Comparison of ENCODE assay signal across 21 cellular contexts in the genomic region with DNA sequence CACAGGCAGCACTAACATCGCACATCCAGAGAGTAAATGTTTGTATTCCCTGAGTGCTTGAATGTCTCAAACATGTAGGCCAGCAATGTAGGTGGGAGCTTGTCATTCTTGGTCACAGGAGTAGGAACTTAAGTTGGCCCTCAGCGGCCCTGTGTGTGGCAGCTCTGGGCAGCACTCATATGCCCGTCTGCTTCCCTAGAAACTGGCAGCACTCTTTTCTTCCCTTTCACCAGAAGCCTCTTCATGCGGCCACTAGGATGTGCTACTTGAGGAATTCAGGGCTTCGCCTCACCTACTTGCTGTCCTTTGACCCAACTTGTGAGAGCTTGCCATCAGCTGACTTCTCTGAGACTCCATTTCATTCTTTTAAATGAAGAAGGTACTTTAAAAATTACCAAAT.
DNase-seq lines count a peak whose midpoint lies in the region; ATAC-seq and TF ChIP-seq lines count a peak whose summit lies in the region.
"Had no signal": no experiment of that assay in that cellular context is flagged by ENCODE, and none has a peak within 500 bp of the region (broad histone marks: within the 10 kb centered on the region; RNA-seq: fewer than 3 reads in every experiment).

No MANE protein-coding gene starts in this region.

- H2AFZ ChIP-seq in HCT116 (ENCODE audit: low read depth, low read length, poor library complexity, severe bottlenecking) (no peak overlapping the region), neuronal stem cell (ENCODE audit: low read length) (no peak overlapping the region)

- no peaks in the 10 kb centered on the region for H3K79me1 ChIP-seq in neuronal stem cell (ENCODE audit: low read depth, low read length)

- TF ChIP-seq POLR2A in HCT116 (IDR thresholded peaks at IDR 0.05; ENCODE audit: borderline replicate concordance, extremely low read depth, insufficient read depth, insufficient read length): no peak

- ATAC-seq in HCT116: 0 out of 2 replicates have a peak, but pooled peaks have one; percentile 30
- ATAC-seq in activated CD8-positive, alpha-beta memory T cell treated with anti-CD3 and anti-CD28 coated beads, Interleukin-2, amount 10 ng/mL, durations not matched to agents 7 days and 5 days: no peak

- no peak overlapping the region for H2AK5ac ChIP-seq in neuronal stem cell (ENCODE audit: low read depth, low read length)

- H3K9me2 ChIP-seq in HCT116 (ENCODE audit: insufficient read depth): no peaks in the 10 kb centered on the region

- no peak overlapping the region for H2BK5ac ChIP-seq in neuronal stem cell (ENCODE audit: low read length)

- H3K18ac ChIP-seq in neuronal stem cell (ENCODE audit: low read length): no peak overlapping the region

- intact Hi-C loops in HCT116 (cut with micrococcal nuclease): no loop called here
- intact Hi-C loops in A673 (cut with micrococcal nuclease; ENCODE audit: unreplicated experiment): no loop called here

- no peak overlapping the region for H2BK15ac ChIP-seq in neuronal stem cell (ENCODE audit: low read length)

- TF ChIP-seq CTCF in HCT116 (IDR thresholded peaks at IDR 0.05 in 2 of 3, conservative IDR thresholded peaks at IDR 0.05 in 1 of 3; ENCODE audit: borderline replicate concordance in 1 of 3, insufficient read depth in 1 of 3, low read depth in 2 of 3, low read length in 2 of 3): 0 out of 6 replicates have a peak, but pooled peaks of 1 of the 3 experiments have one; percentile 9
- TF ChIP-seq CTCF in brain microvascular endothelial cell (IDR thresholded peaks at IDR 0.05; ENCODE audit: low read depth, low read length, missing control alignments): peak; percentile 7
- no peak for TF ChIP-seq CTCF in A673 (conservative IDR thresholded peaks at IDR 0.05; ENCODE audit: low read depth, low read length)

- H3K4me2 ChIP-seq in HCT116 (ENCODE audit: low read length) (no peak overlapping the region), neuronal stem cell (ENCODE audit: insufficient read depth, low read length, poor library complexity, severe bottlenecking) (no peak overlapping the region)
- H3K4me2 ChIP-seq: BLaER1 treated with 17β-estradiol and CSF1 and Interleukin-3, amounts not matched to agents 10 nM and 100 nM had no signal

- no peak overlapping the region for H2BK120ac ChIP-seq in neuronal stem cell (ENCODE audit: low read depth, low read length)

- no peak overlapping the region for H2BK12ac ChIP-seq in neuronal stem cell (ENCODE audit: low read length)

- H3K4me3 Mint-ChIP-seq in activated CD8-positive, alpha-beta memory T cell treated with anti-CD3 and anti-CD28 coated beads, Interleukin-2, amount 10 ng/mL, durations not matched to agents 7 days and 5 days: no peak overlapping the region
- H3K4me3 Mint-ChIP-seq: CD4-positive, alpha-beta memory T cell had no signal

- CTCF ChIA-PET in HCT116 (lab: Charles Lee): no interaction called here
- CTCF ChIA-PET in activated CD8-positive, alpha-beta memory T cell treated with anti-CD3 and anti-CD28 coated beads, Interleukin-2, amount 10 ng/mL, durations not matched to agents 7 days and 5 days (lab: Charles Lee): no interaction called here
- CTCF ChIA-PET in A673 (lab: Charles Lee): no interaction called here

- H3K4me1 Mint-ChIP-seq in activated CD8-positive, alpha-beta memory T cell treated with anti-CD3 and anti-CD28 coated beads, Interleukin-2, amount 10 ng/mL, durations not matched to agents 7 days and 5 days: peaks cover 3% of the 10 kb centered on the region
- H3K4me1 Mint-ChIP-seq: CD4-positive, alpha-beta memory T cell had no signal

- H4K91ac ChIP-seq in neuronal stem cell (ENCODE audit: low read depth, low read length, poor library complexity): no peak overlapping the region

- H3K79me2 ChIP-seq in HCT116 (ENCODE audit: insufficient read depth, low read length): no peaks in the 10 kb centered on the region

- H3K9ac ChIP-seq in HCT116 (ENCODE audit: low read length) (no peak overlapping the region), neuronal stem cell (ENCODE audit: low read depth, low read length, poor library complexity) (no peak overlapping the region)
- H3K9ac ChIP-seq: BLaER1 treated with 17β-estradiol and CSF1 and Interleukin-3, amounts not matched to agents 10 nM and 100 nM had no signal

- H3K14ac ChIP-seq in neuronal stem cell (ENCODE audit: low read length): peak overlapping the region; percentile 77

- H4K20me1 ChIP-seq in HCT116 (ENCODE audit: insufficient read depth): no peaks in the 10 kb centered on the region
- H4K20me1 ChIP-seq: BLaER1 treated with 17β-estradiol and CSF1 and Interleukin-3, amounts not matched to agents 10 nM and 100 nM had no signal

- H3K27me3 ChIP-seq in HCT116 (ENCODE audit: insufficient read depth, low read length): no peaks in the 10 kb centered on the region
- H3K27me3 ChIP-seq in brain microvascular endothelial cell (replicated peaks): no peaks in the 10 kb centered on the region
- H3K27me3 ChIP-seq in neuronal stem cell (ENCODE audit: control insufficient read depth in 3 of 3, insufficient read depth in 3 of 3, low read depth in 1 of 3, low read length in 3 of 3): no peaks in the 10 kb centered on the region
- no peaks in the 10 kb centered on the region for H3K27me3 ChIP-seq in A673 (replicated peaks; ENCODE audit: insufficient read depth, low read depth, low read length, poor library complexity)
- H3K27me3 ChIP-seq: BLaER1 treated with 17β-estradiol and CSF1 and Interleukin-3, amounts not matched to agents 10 nM and 100 nM; SJCRH30 had no signal

- H4K8ac ChIP-seq in neuronal stem cell (ENCODE audit: low read depth, low read length): no peak overlapping the region

- no peak overlapping the region for H3K4ac ChIP-seq in neuronal stem cell (ENCODE audit: low read length)

- H3K27ac ChIP-seq in HCT116 (ENCODE audit: low read depth, low read length) (no peak overlapping the region), brain microvascular endothelial cell (no peak overlapping the region), neuronal stem cell (replicated peaks; ENCODE audit: low read length) (no peak overlapping the region), A673 (ENCODE audit: low read depth, low read length, poor library complexity, severe bottlenecking) (no peak overlapping the region)
- H3K27ac ChIP-seq: BLaER1 treated with 17β-estradiol and CSF1 and Interleukin-3, amounts not matched to agents 10 nM and 100 nM; HL-60; SJCRH30 had no signal

- H3K27me3 Mint-ChIP-seq in activated CD8-positive, alpha-beta memory T cell treated with anti-CD3 and anti-CD28 coated beads, Interleukin-2, amount 10 ng/mL, durations not matched to agents 7 days and 5 days: no peaks in the 10 kb centered on the region
- H3K27me3 Mint-ChIP-seq: CD4-positive, alpha-beta memory T cell had no signal

- no peaks in the 10 kb centered on the region for H3K36me3 ChIP-seq in HCT116 (ENCODE audit: control insufficient read depth in 1 of 2, insufficient read depth in 2 of 2, low read length in 2 of 2)
- H3K36me3 ChIP-seq in brain microvascular endothelial cell (replicated peaks): no peaks in the 10 kb centered on the region
- no peaks in the 10 kb centered on the region for H3K36me3 ChIP-seq in neuronal stem cell (replicated peaks in 1 of 2; ENCODE audit: control insufficient read depth in 2 of 2, insufficient read depth in 2 of 2, low read length in 2 of 2)
- H3K36me3 ChIP-seq in A673 (ENCODE audit: insufficient read depth, low read length, poor library complexity, severe bottlenecking): no peaks in the 10 kb centered on the region
- H3K36me3 ChIP-seq: BLaER1 treated with 17β-estradiol and CSF1 and Interleukin-3, amounts not matched to agents 10 nM and 100 nM; SJCRH30 had no signal

- RAD21 ChIA-PET in HCT116 (lab: Charles Lee; ENCODE audit: low non-redundant PET in 1 of 2, low total read pairs in 2 of 2, uncharacterized antibody in 2 of 2, unreplicated experiment in 2 of 2): no interaction called here

- no CpG with 5 or more reads among the region's 5 CpGs for WGBS in neuronal stem cell (ENCODE audit: extremely low coverage in 2 of 2, insufficient read length in 2 of 2, insufficient replicate concordance in 1 of 2), 2 donors

- POLR2A ChIA-PET in HCT116 (lab: Charles Lee) (no interaction called here), A673 (lab: Charles Lee; ENCODE audit: low non-redundant PET) (no interaction called here)

- TF ChIP-seq RAD21 in HCT116 (IDR thresholded peaks at IDR 0.05; ENCODE audit: low read depth): no peak

- no peak overlapping the region for H3K23ac ChIP-seq in neuronal stem cell (ENCODE audit: low read depth, low read length, poor library complexity)

- BruUV-seq in HCT116 (replicated peaks; lab: Mats Ljungman, UMichigan) (no TSS peak), A673 (replicated peaks; lab: Mats Ljungman, UMichigan) (no TSS peak)

- H3K4me1 ChIP-seq in HCT116 (ENCODE audit: control insufficient read depth in 1 of 2, insufficient read depth in 2 of 2, low read length in 2 of 2) (no peaks in the 10 kb centered on the region), neuronal stem cell (ENCODE audit: control insufficient read depth in 2 of 2, insufficient read depth in 1 of 2, low read depth in 1 of 2, low read length in 2 of 2) (no peaks in the 10 kb centered on the region), A673 (ENCODE audit: insufficient read depth, low read length, poor library complexity, severe bottlenecking) (no peaks in the 10 kb centered on the region)
- H3K4me1 ChIP-seq: BLaER1 treated with 17β-estradiol and CSF1 and Interleukin-3, amounts not matched to agents 10 nM and 100 nM; Caco-2 had no signal

- H3K4me3 ChIP-seq in HCT116 (replicated peaks in 1 of 2; ENCODE audit: low read depth in 1 of 2, low read length in 2 of 2): no peak overlapping the region
- H3K4me3 ChIP-seq in brain microvascular endothelial cell (ENCODE audit: low read depth, low read length): no peak overlapping the region
- no peak overlapping the region for H3K4me3 ChIP-seq in neuronal stem cell (ENCODE audit: low read length in 2 of 2)
- no peak overlapping the region for H3K4me3 ChIP-seq in A673 (ENCODE audit: low read depth, low read length, poor library complexity, severe bottlenecking)
- H3K4me3 ChIP-seq: BLaER1 treated with 17β-estradiol and CSF1 and Interleukin-3, amounts not matched to agents 10 nM and 100 nM; SJCRH30 had no signal

- H3K36me3 Mint-ChIP-seq in activated CD8-positive, alpha-beta memory T cell treated with anti-CD3 and anti-CD28 coated beads, Interleukin-2, amount 10 ng/mL, durations not matched to agents 7 days and 5 days: peaks cover 13% of the 10 kb centered on the region

- no peak overlapping the region for H3K27ac Mint-ChIP-seq in activated CD8-positive, alpha-beta memory T cell treated with anti-CD3 and anti-CD28 coated beads, Interleukin-2, amount 10 ng/mL, durations not matched to agents 7 days and 5 days
- H3K27ac Mint-ChIP-seq: CD4-positive, alpha-beta memory T cell had no signal

- in situ Hi-C loops in brain microvascular endothelial cell (cut with HindIII; ENCODE audit: low pct_ligation_motif_present, low sequenced_read_pairs) (no loop called here), ACHN (cut with HindIII; ENCODE audit: low pct_ligation_motif_present, low pct_unique_long_range_greater_than_20kb, low sequenced_read_pairs) (no loop called here)

- H3K9me3 ChIP-seq in HCT116 (ENCODE audit: control insufficient read depth in 1 of 2, insufficient read depth in 1 of 2, low read depth in 1 of 2, low read length in 2 of 2): peaks cover 0 to 14% of the 10 kb centered on the region in 2 experiments; a peak in 1 of 4 replicates
- H3K9me3 ChIP-seq in neuronal stem cell (replicated peaks in 1 of 2; ENCODE audit: control insufficient read depth in 2 of 2, insufficient read depth in 1 of 2, low read depth in 1 of 2, low read length in 2 of 2): peaks cover 0 to 17% of the 10 kb centered on the region in 2 donors
- peaks cover 12% of the 10 kb centered on the region for H3K9me3 ChIP-seq in A673 (ENCODE audit: low read depth, low read length, poor library complexity, severe bottlenecking)

- DNase-seq in HCT116 (ENCODE audit: low read depth, low spot score): no peak
- DNase-seq in brain microvascular endothelial cell: no peak
- DNase-seq in iPS-NIHi11 (ENCODE audit: low spot score): peak; percentile 28
- no peak for DNase-seq in neuronal stem cell (ENCODE audit: low spot score)
- DNase-seq in activated naive CD4-positive, alpha-beta T cell treated with Interleukin-2 at 50 U/mL for 16 hours: no peak
- no peak for DNase-seq in activated CD8-positive, alpha-beta memory T cell treated with anti-CD3 and anti-CD28 coated beads, Interleukin-2, amount 10 ng/mL, durations not matched to agents 7 days and 5 days
- no peak for DNase-seq in A673 (ENCODE audit: low spot score)
- DNase-seq in ACHN: no peak
- DNase-seq: Caco-2; CD4-positive, alpha-beta memory T cell; DND-41; KG1; NCI-H1092; NCI-H1436 treated with DMSO at 0.1 percent for 48 hours; NCI-H2029; NCI-H226; NCI-H510A treated with DMSO at 0.1 percent for 48 hours; NCI-H82; SJCRH30 had no signal

- H3K9me3 Mint-ChIP-seq in activated CD8-positive, alpha-beta memory T cell treated with anti-CD3 and anti-CD28 coated beads, Interleukin-2, amount 10 ng/mL, durations not matched to agents 7 days and 5 days (ENCODE audit: low read depth): peaks cover 8% of the 10 kb centered on the region
